1 cellular context compared by ENCODE assay signal in genomic region chr2:222651721-222652420, GRCh38.
TF ChIP-seq lines count a peak whose summit lies in the region.

No MANE protein-coding gene starts in this region.

TF ChIP-seq in GM12878, 131 proteins besides CTCF, POLR2A, EP300 and RAD21:
- TF ChIP-seq HDAC2 (IDR thresholded peaks at IDR 0.05) (no peak), BRCA1 (IDR thresholded peaks at IDR 0.05; ENCODE audit: low read depth, low read length) (no peak), POLR2AphosphoS2 (IDR thresholded peaks at IDR 0.05; ENCODE audit: low read depth, low read length) (no peak), FOXK2 (IDR thresholded peaks at IDR 0.05) (no peak), ELK1 (IDR thresholded peaks at IDR 0.05; ENCODE audit: low read depth, low read length) (no peak), NKRF (conservative IDR thresholded peaks at IDR 0.05) (no peak), CEBPB (IDR thresholded peaks at IDR 0.05; ENCODE audit: borderline replicate concordance in 1 of 2, low read depth in 2 of 2, low read length in 2 of 2) (no peak), ASH2L (IDR thresholded peaks at IDR 0.05; ENCODE audit: borderline replicate concordance, low read depth) (no peak), PBX3 (IDR thresholded peaks at IDR 0.05; ENCODE audit: insufficient replicate concordance, low read depth, low read length) (no peak), KDM1A (IDR thresholded peaks at IDR 0.05; ENCODE audit: borderline replicate concordance) (no peak)
TF ChIP-seq in GM12878: peak in this region for 0.
